Comparison of ENCODE assay signal across 26 cellular contexts in the genomic region with DNA sequence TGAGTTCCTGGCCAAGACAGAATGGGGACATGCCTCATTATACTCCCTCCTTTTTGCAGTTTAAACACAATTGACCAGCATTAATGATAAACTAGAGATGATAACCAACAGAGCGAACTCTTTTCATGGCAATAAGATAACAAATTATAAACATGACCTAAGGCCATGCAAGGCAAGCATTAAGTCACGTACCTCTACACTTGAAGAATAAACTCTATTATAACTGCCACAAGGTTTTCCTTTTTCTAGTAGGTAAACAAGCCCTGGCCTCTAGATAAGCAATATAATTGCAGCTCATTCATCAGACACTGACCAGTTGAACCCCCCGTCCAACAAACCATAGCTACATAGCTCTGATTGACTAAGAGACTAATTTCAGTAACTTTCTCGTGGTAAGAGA.
DNase-seq lines count a peak whose midpoint lies in the region; ATAC-seq, FAIRE-seq and TF ChIP-seq lines count a peak whose summit lies in the region.
"Had no signal": no experiment of that assay in that cellular context is flagged by ENCODE, and none has a peak within 500 bp of the region (broad histone marks: within the 10 kb centered on the region; RNA-seq: fewer than 3 reads in every experiment).

No MANE protein-coding gene starts in this region.

- H3K4me2 ChIP-seq in GM12878 (ENCODE audit: control insufficient read depth, insufficient read depth): no peak overlapping the region
- H3K4me2 ChIP-seq: BLaER1 had no signal

- TF ChIP-seq EP300 in GM12878 (IDR thresholded peaks at IDR 0.05; ENCODE audit: borderline replicate concordance in 1 of 2, control insufficient read depth in 1 of 2, low read depth in 2 of 2, low read length in 2 of 2): no peak

- H3K9ac ChIP-seq in GM12878 (ENCODE audit: control insufficient read depth, insufficient read depth, low read length): no peak overlapping the region
- peak overlapping the region; percentile 16 for H3K9ac ChIP-seq in iPS-15b (ENCODE audit: low read depth, low read length)
- H3K9ac ChIP-seq: BLaER1 had no signal

- H3K36me3 ChIP-seq in GM12878 (ENCODE audit: control insufficient read depth in 2 of 2, insufficient read depth in 2 of 2, low read length in 1 of 2): no peaks in the 10 kb centered on the region
- no peaks in the 10 kb centered on the region for H3K36me3 ChIP-seq in iPS-15b (ENCODE audit: control insufficient read depth, insufficient read depth, low read length)
- no peaks in the 10 kb centered on the region for H3K36me3 ChIP-seq in lower lobe of right lung
- H3K36me3 ChIP-seq: BE2C, BLaER1 had no signal

- RAD21 ChIA-PET in GM12878 (lab: Charles Lee; ENCODE audit: unreplicated experiment): no interaction called here

- 89% methylated on average over 4 of the region's 4 CpGs for WGBS in GM12878 (ENCODE audit: insufficient coverage, insufficient replicate concordance, low lambda C conversion rate, missing lambda C conversion rate)

- H3K9me3 Mint-ChIP-seq in progenitor cell of endocrine pancreas (ENCODE audit: low read depth) (peaks cover 20% of the 10 kb centered on the region), T-cell (peaks cover 6 to 17% (median 17%) of the 10 kb centered on the region in 3 donors)

- intact Hi-C loops in GM12878 (cut with micrococcal nuclease; ENCODE audit: unreplicated experiment): no loop called here
- intact Hi-C loops in lower lobe of right lung (cut with DNase I): no loop called here

- H3K4me1 Mint-ChIP-seq in progenitor cell of endocrine pancreas (ENCODE audit: low read depth): peaks cover 30% of the 10 kb centered on the region
- H3K4me1 Mint-ChIP-seq in T-cell: no peaks in the 10 kb centered on the region
- H3K4me1 Mint-ChIP-seq: CD14-positive monocyte; CD4-positive, alpha-beta memory T cell; CD4-positive, CD25-positive, alpha-beta regulatory T cell; CD8-positive, alpha-beta memory T cell had no signal

- in situ Hi-C loops in GM12878 (cut with MboI): no loop called here

- peak overlapping the region; percentile 34; the same call in 1 of the 2 replicates for H2AFZ ChIP-seq in GM12878 (ENCODE audit: control insufficient read depth, low read depth, low read length)

- no peak for TF ChIP-seq POLR2A in GM12878 (IDR thresholded peaks at IDR 0.05; ENCODE audit: low read depth, low read length)

- H3K36me3 Mint-ChIP-seq in progenitor cell of endocrine pancreas (ENCODE audit: insufficient read depth) (peaks cover 6% of the 10 kb centered on the region), T-cell (no peaks in the 10 kb centered on the region)
- H3K36me3 Mint-ChIP-seq: CD14-positive monocyte; CD4-positive, alpha-beta memory T cell; CD4-positive, CD25-positive, alpha-beta regulatory T cell; CD8-positive, alpha-beta memory T cell had no signal

- no peaks in the 10 kb centered on the region for H4K20me1 ChIP-seq in GM12878 (ENCODE audit: control insufficient read depth, insufficient read depth)
- H4K20me1 ChIP-seq: BLaER1 had no signal

- no TSS peak for BruUV-seq in GM12878 (replicated peaks; lab: Mats Ljungman, UMichigan)

- H3K4me1 ChIP-seq in GM12878 (ENCODE audit: control insufficient read depth, insufficient read depth, low read length): no peaks in the 10 kb centered on the region
- no peaks in the 10 kb centered on the region for H3K4me1 ChIP-seq in iPS-15b (ENCODE audit: control insufficient read depth, insufficient read depth, low read length)
- no peaks in the 10 kb centered on the region for H3K4me1 ChIP-seq in lower lobe of right lung

- no peaks in the 10 kb centered on the region for H3K27me3 ChIP-seq in GM12878 (replicated peaks in 1 of 2; ENCODE audit: control insufficient read depth in 2 of 2, insufficient read depth in 2 of 2, low read length in 1 of 2)
- no peaks in the 10 kb centered on the region for H3K27me3 ChIP-seq in iPS-15b (ENCODE audit: control insufficient read depth, insufficient read depth, low read length)
- H3K27me3 ChIP-seq in lower lobe of right lung (ENCODE audit: low read depth): no peaks in the 10 kb centered on the region
- H3K27me3 ChIP-seq: BE2C, BLaER1 had no signal

- DNase-seq in NCI-H748 (lab: John Stamatoyannopoulos, UW; ENCODE audit: unreplicated experiment) (peak; percentile 76), GM12878 (ENCODE audit: low read depth, low spot score) (no peak), progenitor cell of endocrine pancreas (ENCODE audit: low spot score, unreplicated experiment) (no peak), lower lobe of right lung (no peak), iPS-NIHi7 (ENCODE audit: extremely low spot score) (no peak), T-cell (no peak)
- DNase-seq: 8988T; ACHN; BE2C; C1 segment of cervical spinal cord; CD4-positive, alpha-beta memory T cell; CD4-positive, CD25-positive, alpha-beta regulatory T cell; CD8-positive, alpha-beta memory T cell; COR-L47; DMS 273 treated with DMSO at 0.1 percent for 48 hours; DMS153; DMS53; DMS79; DND-41; EL; GDM1 had no signal

- peak overlapping the region; percentile 36 for H3K27ac Mint-ChIP-seq in progenitor cell of endocrine pancreas
- no peak overlapping the region for H3K27ac Mint-ChIP-seq in T-cell
- H3K27ac Mint-ChIP-seq: CD14-positive monocyte; CD4-positive, CD25-positive, alpha-beta regulatory T cell; CD8-positive, alpha-beta memory T cell had no signal

- H3K27ac ChIP-seq in GM12878 (ENCODE audit: control insufficient read depth, insufficient read depth): no peak overlapping the region
- no peak overlapping the region for H3K27ac ChIP-seq in lower lobe of right lung
- H3K27ac ChIP-seq: BLaER1 had no signal

- no peak for FAIRE-seq in GM12878 (lab: Jason Lieb, UNC)
- FAIRE-seq: A204.1 had no signal

- H3K79me2 ChIP-seq in GM12878 (ENCODE audit: control insufficient read depth, insufficient read depth, low read length): no peaks in the 10 kb centered on the region

- CTCF ChIA-PET in GM12878 (lab: Yijun Ruan, JAX): no interaction called here
- CTCF ChIA-PET in T-cell (lab: Charles Lee): no interaction called here

- TF ChIP-seq CTCF in GM12878 (IDR thresholded peaks at IDR 0.05 in 2 of 3, conservative IDR thresholded peaks at IDR 0.05 in 1 of 3; ENCODE audit: control insufficient read depth in 2 of 3, extremely low read depth in 1 of 3, insufficient read depth in 1 of 3, low read depth in 3 of 3, low read length in 3 of 3): no peak
- no peak for TF ChIP-seq CTCF in progenitor cell of endocrine pancreas (IDR thresholded peaks at IDR 0.05; ENCODE audit: unreplicated experiment)
- no peak for TF ChIP-seq CTCF in lower lobe of right lung (IDR thresholded peaks at IDR 0.05)

- SMC1A ChIA-PET in GM12878 (lab: Charles Lee; ENCODE audit: uncharacterized antibody, unreplicated experiment): interaction anchor here (0.8 to 2.2 kb wide), 3 partner anchors 8 to 69 kb away, joined by 3 to 12 read pairs (median 4); no protein-coding TSS in a partner anchor

- H3K9me3 ChIP-seq in GM12878 (replicated peaks; ENCODE audit: control insufficient read depth, insufficient read depth, low read length): peaks cover 1% of the 10 kb centered on the region; the same call in 2 of the 3 replicates
- H3K9me3 ChIP-seq in iPS-15b (ENCODE audit: control insufficient read depth, insufficient read depth, low read length): no peaks in the 10 kb centered on the region
- no peaks in the 10 kb centered on the region for H3K9me3 ChIP-seq in lower lobe of right lung
- H3K9me3 ChIP-seq: BE2C, BLaER1 had no signal

- no peak for TF ChIP-seq RAD21 in GM12878 (IDR thresholded peaks at IDR 0.05; ENCODE audit: insufficient read depth, low read depth, low read length)

- ATAC-seq in GM12878: no peak
- no peak for ATAC-seq in lower lobe of right lung
- no peak for ATAC-seq in GM18858 (IDR thresholded peaks at IDR 0.05; ENCODE audit: unreplicated experiment)
- no peak for ATAC-seq in T-cell (replicated peaks in 1 of 4)

- POLR2A ChIA-PET in GM12878 (lab: Charles Lee) (no interaction called here), T-cell (lab: Charles Lee) (no interaction called here)

- H3K4me3 ChIP-seq in GM12878: no peak overlapping the region
- no peak overlapping the region for H3K4me3 ChIP-seq in iPS-15b (ENCODE audit: low read depth, low read length)
- H3K4me3 ChIP-seq in lower lobe of right lung: no peak overlapping the region
- H3K4me3 ChIP-seq: BLaER1 had no signal

- H3K27me3 Mint-ChIP-seq in progenitor cell of endocrine pancreas (no peaks in the 10 kb centered on the region), T-cell (no peaks in the 10 kb centered on the region)
- H3K27me3 Mint-ChIP-seq: CD4-positive, alpha-beta memory T cell; CD4-positive, CD25-positive, alpha-beta regulatory T cell had no signal

- H3K4me3 Mint-ChIP-seq in progenitor cell of endocrine pancreas (ENCODE audit: low read depth) (no peak overlapping the region), T-cell (no peak overlapping the region)
- H3K4me3 Mint-ChIP-seq: CD14-positive monocyte; CD4-positive, alpha-beta memory T cell; CD4-positive, CD25-positive, alpha-beta regulatory T cell; CD8-positive, alpha-beta memory T cell had no signal

TF ChIP-seq in GM12878, 131 proteins besides CTCF, POLR2A, EP300 and RAD21 (continues in another document):
- TF ChIP-seq FOXK2 (IDR thresholded peaks at IDR 0.05) (no peak), JUNB (IDR thresholded peaks at IDR 0.05) (no peak), MTA2 (IDR thresholded peaks at IDR 0.05; ENCODE audit: low read depth) (no peak)
- TF ChIP-seq, protein P1, sequence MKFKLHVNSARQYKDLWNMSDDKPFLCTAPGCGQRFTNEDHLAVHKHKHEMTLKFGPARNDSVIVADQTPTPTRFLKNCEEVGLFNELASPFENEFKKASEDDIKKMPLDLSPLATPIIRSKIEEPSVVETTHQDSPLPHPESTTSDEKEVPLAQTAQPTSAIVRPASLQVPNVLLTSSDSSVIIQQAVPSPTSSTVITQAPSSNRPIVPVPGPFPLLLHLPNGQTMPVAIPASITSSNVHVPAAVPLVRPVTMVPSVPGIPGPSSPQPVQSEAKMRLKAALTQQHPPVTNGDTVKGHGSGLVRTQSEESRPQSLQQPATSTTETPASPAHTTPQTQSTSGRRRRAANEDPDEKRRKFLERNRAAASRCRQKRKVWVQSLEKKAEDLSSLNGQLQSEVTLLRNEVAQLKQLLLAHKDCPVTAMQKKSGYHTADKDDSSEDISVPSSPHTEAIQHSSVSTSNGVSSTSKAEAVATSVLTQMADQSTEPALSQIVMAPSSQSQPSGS (IDR thresholded peaks at IDR 0.05; ENCODE audit: low read length): no peak
